1 cellular context compared by ENCODE assay signal in genomic region chr5:132962429-132962928, GRCh38.
TF ChIP-seq lines count a peak whose summit lies in the region.

No MANE protein-coding gene starts in this region.

TF ChIP-seq in HEK293, 187 proteins besides CTCF, POLR2A, EP300 and RAD21 (continued from another document and continues in another):
- TF ChIP-seq PRDM1 (tag by site-specific recombination; IDR thresholded peaks at IDR 0.05) (no peak), ZNF707 (tag by site-specific recombination; IDR thresholded peaks at IDR 0.05) (no peak), ZSCAN18 (tag by site-specific recombination; IDR thresholded peaks at IDR 0.05) (no peak), ZXDB (tag by site-specific recombination; IDR thresholded peaks at IDR 0.05) (peak; percentile 59), YY1 (tag by site-specific recombination; IDR thresholded peaks at IDR 0.05) (no peak), GLI4 (tag by site-specific recombination; IDR thresholded peaks at IDR 0.05) (no peak), ZNF416 (tag by site-specific recombination; IDR thresholded peaks at IDR 0.05) (no peak), ZSCAN5A (tag by site-specific recombination; IDR thresholded peaks at IDR 0.05) (no peak), ZNF560 (tag by site-specific recombination; IDR thresholded peaks at IDR 0.05; ENCODE audit: borderline replicate concordance) (no peak), MZF1 (tag by site-specific recombination; IDR thresholded peaks at IDR 0.05; ENCODE audit: borderline replicate concordance) (peak; percentile 60; the same call in 1 of the 2 replicates), ZNF76 (tag by site-specific recombination; IDR thresholded peaks at IDR 0.05; ENCODE audit: borderline replicate concordance, low read depth) (peak; percentile 47), ZBTB1 (tag by site-specific recombination; IDR thresholded peaks at IDR 0.05) (peak; percentile 41; the same call in 1 of the 2 replicates), ZNF580 (tag by site-specific recombination; IDR thresholded peaks at IDR 0.05) (peak; percentile 30; the same call in 1 of the 2 replicates), ZNF362 (tag by site-specific recombination; IDR thresholded peaks at IDR 0.05) (peak; percentile 98), ZNF558 (tag by site-specific recombination; IDR thresholded peaks at IDR 0.05) (peak; percentile 23; the same call in 1 of the 2 replicates), PATZ1 (tag by site-specific recombination; IDR thresholded peaks at IDR 0.05) (peak; percentile 74), TRIM28 (IDR thresholded peaks at IDR 0.05; ENCODE audit: borderline replicate concordance, low read length) (no peak), ZSCAN30 (tag by site-specific recombination; IDR thresholded peaks at IDR 0.05) (no peak), PRDM6 (tag by site-specific recombination; IDR thresholded peaks at IDR 0.05) (no peak), REPIN1 (tag by site-specific recombination; IDR thresholded peaks at IDR 0.05; ENCODE audit: low read depth) (no peak), ZNF529 (tag by site-specific recombination; IDR thresholded peaks at IDR 0.05; ENCODE audit: insufficient replicate concordance) (no peak), ZNF701 (tag by site-specific recombination; IDR thresholded peaks at IDR 0.05) (no peak), ZNF664 (tag by site-specific recombination; IDR thresholded peaks at IDR 0.05) (no peak), BCL11A (tag by site-specific recombination; IDR thresholded peaks at IDR 0.05; ENCODE audit: low read depth) (no peak), ZNF2 (tag by site-specific recombination; IDR thresholded peaks at IDR 0.05) (peak; percentile 77; the same call in 1 of the 2 replicates), MYNN (tag by site-specific recombination; IDR thresholded peaks at IDR 0.05; ENCODE audit: borderline replicate concordance) (no peak), ZNF175 (tag by site-specific recombination; IDR thresholded peaks at IDR 0.05) (no peak), ZNF639 (tag by site-specific recombination; IDR thresholded peaks at IDR 0.05) (peak; percentile 61; the same call in 1 of the 2 replicates), ZNF280C (tag by site-specific recombination; IDR thresholded peaks at IDR 0.05) (no peak), KLF8 (tag by site-specific recombination; IDR thresholded peaks at IDR 0.05) (peak; percentile 56; the same call in 1 of the 2 replicates), ZNF610 (tag by site-specific recombination; IDR thresholded peaks at IDR 0.05; ENCODE audit: borderline replicate concordance) (no peak), ZNF221 (tag by site-specific recombination; IDR thresholded peaks at IDR 0.05; ENCODE audit: borderline replicate concordance) (no peak), WT1 (tag by site-specific recombination; IDR thresholded peaks at IDR 0.05) (peak; percentile 45; the same call in 1 of the 2 replicates), ZNF140 (tag by site-specific recombination; IDR thresholded peaks at IDR 0.05) (no peak), ZBTB11 (tag by site-specific recombination; conservative IDR thresholded peaks at IDR 0.05; ENCODE audit: low read depth) (0 out of 2 replicates have a peak, but pooled peaks have one; percentile 5), ZBTB8A (tag by site-specific recombination; IDR thresholded peaks at IDR 0.05) (no peak), GLIS1 (tag by site-specific recombination; IDR thresholded peaks at IDR 0.05) (peak; percentile 25; the same call in 1 of the 2 replicates), ZNF473 (tag by site-specific recombination; IDR thresholded peaks at IDR 0.05) (no peak), TCF7L2 (IDR thresholded peaks at IDR 0.05; ENCODE audit: borderline replicate concordance, low read depth, low read length) (no peak), ZSCAN23 (tag by site-specific recombination; IDR thresholded peaks at IDR 0.05) (no peak), ZNF776 (tag by site-specific recombination; IDR thresholded peaks at IDR 0.05; ENCODE audit: borderline replicate concordance) (no peak), ZNF785 (tag by site-specific recombination; IDR thresholded peaks at IDR 0.05) (no peak), ZNF654 (tag by site-specific recombination; IDR thresholded peaks at IDR 0.05; ENCODE audit: low read depth) (no peak), ZNF585B (tag by site-specific recombination; IDR thresholded peaks at IDR 0.05) (no peak), ZNF544 (tag by site-specific recombination; IDR thresholded peaks at IDR 0.05) (no peak), ZNF292 (tag by site-specific recombination; IDR thresholded peaks at IDR 0.05; ENCODE audit: borderline replicate concordance, low read depth) (no peak), ZNF600 (tag by site-specific recombination; IDR thresholded peaks at IDR 0.05) (peak; percentile 78), KLF16 (tag by site-specific recombination; IDR thresholded peaks at IDR 0.05) (no peak), ZNF10 (tag by site-specific recombination; IDR thresholded peaks at IDR 0.05) (no peak), YY2 (tag by site-specific recombination; IDR thresholded peaks at IDR 0.05) (no peak), ZNF747 (tag by site-specific recombination; IDR thresholded peaks at IDR 0.05) (no peak), ZNF398 (tag by site-specific recombination; IDR thresholded peaks at IDR 0.05) (peak; percentile 63)
